Comparison of ENCODE assay signal across 17 cellular contexts in the genomic region with DNA sequence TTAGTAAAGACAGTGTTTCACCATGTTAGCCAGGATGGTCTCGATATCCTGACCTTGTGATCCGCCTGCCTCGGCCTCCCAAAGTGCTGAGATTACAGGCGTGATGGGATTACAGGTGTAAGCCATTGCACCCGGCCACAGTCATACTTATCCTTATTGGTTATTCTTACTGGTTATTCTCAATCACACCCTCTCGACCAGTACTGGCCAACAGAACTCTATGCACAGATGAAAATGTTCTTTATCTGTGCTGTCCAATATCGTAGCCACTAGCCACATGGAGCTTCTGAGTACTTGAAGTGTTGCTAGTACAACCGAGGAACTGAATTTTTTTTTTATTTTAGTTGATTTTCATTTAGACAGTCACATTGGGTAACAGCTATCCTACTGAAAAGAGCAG.
A peak's percentile ranks its signal among the peaks of the same experiment; 100 is the strongest.
DNase-seq lines count a peak whose midpoint lies in the region; ATAC-seq, FAIRE-seq and TF ChIP-seq lines count a peak whose summit lies in the region.
"Had no signal": no experiment of that assay in that cellular context is flagged by ENCODE, and none has a peak within 500 bp of the region (broad histone marks: within the 10 kb centered on the region; RNA-seq: fewer than 3 reads in every experiment).

No MANE protein-coding gene starts in this region.

- H3K4me1 ChIP-seq in HepG2 (ENCODE audit: insufficient read depth, low read length) (peaks cover 13% of the 10 kb centered on the region), right lobe of liver (peaks cover 0 to 35% (median 13%) of the 10 kb centered on the region in 4 donors), esophagus muscularis mucosa (peaks cover 28 to 52% (median 44%) of the 10 kb centered on the region in 4 donors), transverse colon (peaks cover 0 to 32% (median 14%) of the 10 kb centered on the region in 4 donors), mesendoderm (ENCODE audit: control insufficient read depth, low read depth, low read length) (no peaks in the 10 kb centered on the region)

- peaks cover 10 to 38% of the 10 kb centered on the region in 2 experiments for H3K36me3 ChIP-seq in HepG2 (replicated peaks in 1 of 2; ENCODE audit: control insufficient read depth in 1 of 2, insufficient read depth in 2 of 2, low read length in 2 of 2)
- peaks cover 0 to 10% (median 0%) of the 10 kb centered on the region in 4 donors for H3K36me3 ChIP-seq in right lobe of liver
- peaks cover 0 to 3% (median 0%) of the 10 kb centered on the region in 4 donors for H3K36me3 ChIP-seq in esophagus muscularis mucosa
- no peaks in the 10 kb centered on the region for H3K36me3 ChIP-seq in transverse colon
- H3K36me3 ChIP-seq in mesendoderm (ENCODE audit: control insufficient read depth, insufficient read depth, low read length) = no peaks in the 10 kb centered on the region

- ATAC-seq in HepG2 = no peak
- ATAC-seq in right lobe of liver = no peak
- no peak for ATAC-seq in HG03520 (IDR thresholded peaks at IDR 0.05; ENCODE audit: unreplicated experiment)
- ATAC-seq: GM23338 had no signal

- TF ChIP-seq CTCF in HepG2 (CRISPR knock-in tag; IDR thresholded peaks at IDR 0.05) (no peak), right lobe of liver (IDR thresholded peaks at IDR 0.05) (no peak), esophagus muscularis mucosa (IDR thresholded peaks at IDR 0.05) (no peak), nephron (IDR thresholded peaks at IDR 0.05; ENCODE audit: unreplicated experiment in 3 of 3) (no peak), transverse colon (IDR thresholded peaks at IDR 0.05) (no peak)

- H3K56ac ChIP-seq in mesendoderm (ENCODE audit: low read length) = no peak overlapping the region

- no peak for TF ChIP-seq RAD21 in HepG2 (CRISPR knock-in tag; IDR thresholded peaks at IDR 0.05)

- H3K36me3 Mint-ChIP-seq in nephron (ENCODE audit: low read depth) = peaks cover 49% of the 10 kb centered on the region

- H2AFZ ChIP-seq in HepG2 (ENCODE audit: low read length) = no peak overlapping the region
- H2AFZ ChIP-seq: GM23338 had no signal

- no peak overlapping the region for H3K4me3 Mint-ChIP-seq in nephron
- H3K4me3 Mint-ChIP-seq: B cell; CD4-positive, alpha-beta T cell; GM23338 had no signal

- peaks cover 4% of the 10 kb centered on the region for H3K79me1 ChIP-seq in mesendoderm (ENCODE audit: low read length)

- no peak overlapping the region for H3K23ac ChIP-seq in mesendoderm (ENCODE audit: low read length)

- H3K27me3 ChIP-seq in HepG2 (ENCODE audit: control insufficient read depth in 1 of 2, insufficient read depth in 2 of 2, low read length in 2 of 2) (no peaks in the 10 kb centered on the region), right lobe of liver (no peaks in the 10 kb centered on the region), esophagus muscularis mucosa (no peaks in the 10 kb centered on the region), transverse colon (no peaks in the 10 kb centered on the region), mesendoderm (ENCODE audit: insufficient read depth, low read length, poor library complexity) (no peaks in the 10 kb centered on the region)

- FAIRE-seq in HepG2 (lab: Jason Lieb, UNC) = no peak
- FAIRE-seq: A204.1, GM12891 had no signal

- no peak for DNase-seq in HepG2 (ENCODE audit: low spot score)
- no peak for DNase-seq in right lobe of liver
- no peak for DNase-seq in esophagus muscularis mucosa (ENCODE audit: extremely low spot score)
- no peak for DNase-seq in transverse colon
- no peak for DNase-seq in mesendoderm
- DNase-seq in inferior parietal cortex (ENCODE audit: extremely low spot score) = no peak
- DNase-seq: C1 segment of cervical spinal cord; Calu3; CD4-positive, alpha-beta T cell; DMS 273 treated with DMSO at 0.1 percent for 48 hours; H7 had no signal

- no peak overlapping the region for H4K8ac ChIP-seq in mesendoderm (ENCODE audit: low read depth, low read length)

- H3K27ac ChIP-seq in HepG2 (ENCODE audit: extremely low read length, insufficient read depth, low read length) = no peak overlapping the region
- no peak overlapping the region for H3K27ac ChIP-seq in right lobe of liver
- peak overlapping the region; percentile 75 to 84 (median 80) for H3K27ac ChIP-seq in esophagus muscularis mucosa (replicated peaks in 1 of 4)
- H3K27ac ChIP-seq in transverse colon = peak overlapping the region; percentile 49 to 78 (median 66)
- no peak overlapping the region for H3K27ac ChIP-seq in mesendoderm (ENCODE audit: low read depth, low read length)

- H2AK5ac ChIP-seq in mesendoderm (ENCODE audit: low read length) = no peak overlapping the region

- no peak overlapping the region for H3K18ac ChIP-seq in mesendoderm (ENCODE audit: low read length)

- BruUV-seq in HepG2 (replicated peaks; lab: Mats Ljungman, UMichigan) = TSS peak; percentile 16

- CTCF ChIA-PET in HepG2 (lab: Yijun Ruan, JAX; ENCODE audit: low intra/inter-chr PET ratio, low total read pairs) = no interaction called here

- no peak overlapping the region for H3K4me3 ChIP-seq in HepG2 (replicated peaks in 1 of 3; ENCODE audit: insufficient read depth in 1 of 3, low read depth in 2 of 3, low read length in 3 of 3)
- no peak overlapping the region for H3K4me3 ChIP-seq in right lobe of liver
- H3K4me3 ChIP-seq in esophagus muscularis mucosa = no peak overlapping the region
- H3K4me3 ChIP-seq in transverse colon = no peak overlapping the region
- no peak overlapping the region for H3K4me3 ChIP-seq in mesendoderm (ENCODE audit: low read length)
- H3K4me3 ChIP-seq: GM23338 had no signal

- H3K4me1 Mint-ChIP-seq in nephron = peaks cover 59% of the 10 kb centered on the region
- H3K4me1 Mint-ChIP-seq: B cell, GM23338 had no signal

- no peaks in the 10 kb centered on the region for H3K27me3 Mint-ChIP-seq in nephron (ENCODE audit: low read depth)

- H4K20me1 ChIP-seq in HepG2 (ENCODE audit: insufficient read depth, low read length) = no peaks in the 10 kb centered on the region

- 98% methylated on average over 8 of the region's 8 CpGs for WGBS in HepG2 (ENCODE audit: low lambda C conversion rate)
- WGBS in right lobe of liver (ENCODE audit: insufficient coverage, low coverage, low lambda C conversion rate, missing lambda C conversion rate) = 90% methylated on average over 7 of the region's 8 CpGs
- 93% methylated on average over 8 of the region's 8 CpGs for WGBS in esophagus muscularis mucosa
- WGBS in transverse colon (ENCODE audit: low coverage in 1 of 2), 2 donors = 92 to 95% methylated on average over 8 of the region's 8 CpGs
- WGBS in mesendoderm (ENCODE audit: extremely low coverage, insufficient coverage, low lambda C conversion rate) = no CpG with 5 or more reads among the region's 8 CpGs

- H2BK5ac ChIP-seq in mesendoderm (ENCODE audit: low read length) = no peak overlapping the region

- H3K9me3 Mint-ChIP-seq in nephron = no peaks in the 10 kb centered on the region
- H3K9me3 Mint-ChIP-seq: CD4-positive, alpha-beta T cell; GM23338 had no signal

- intact Hi-C loops in HepG2 (cut with micrococcal nuclease; ENCODE audit: unreplicated experiment) = no loop called here
- intact Hi-C loops in right lobe of liver (cut with DNase I) = no loop called here
- intact Hi-C loops in esophagus muscularis mucosa (cut with DNase I) = loop anchor here (5.0 kb wide), 2 partner anchors 35 to 60 kb away; no protein-coding TSS in a partner anchor
- intact Hi-C loops in transverse colon (cut with DNase I; ENCODE audit: low total_unique reads) = loop anchor here (5.0 kb wide), 1 partner anchor 65 kb away; the partner anchor contains the start of gene CNKSR3

- POLR2A ChIA-PET in HepG2 (lab: Yijun Ruan, JAX) = interaction anchor here (1.6 kb wide), 1 partner anchor 13 kb away, joined by 4 read pairs; no protein-coding TSS in a partner anchor

- H2BK120ac ChIP-seq in mesendoderm (ENCODE audit: low read depth, low read length) = no peak overlapping the region

- peaks cover 38% of the 10 kb centered on the region for H3K79me2 ChIP-seq in HepG2 (ENCODE audit: insufficient read depth, low read length)
- H3K79me2 ChIP-seq in mesendoderm (ENCODE audit: control insufficient read depth, insufficient read depth, low read length) = peaks cover 3% of the 10 kb centered on the region

- H3K4me2 ChIP-seq in HepG2 (ENCODE audit: low read depth, low read length) (no peak overlapping the region), mesendoderm (ENCODE audit: low read length) (no peak overlapping the region)
- H3K4me2 ChIP-seq: GM23338 had no signal

- TF ChIP-seq POLR2A in HepG2 (IDR thresholded peaks at IDR 0.05; ENCODE audit: insufficient read depth in 1 of 2, low read depth in 2 of 2, low read length in 2 of 2) (no peak), right lobe of liver (IDR thresholded peaks at IDR 0.05) (no peak), esophagus muscularis mucosa (IDR thresholded peaks at IDR 0.05; ENCODE audit: low read depth) (no peak), transverse colon (IDR thresholded peaks at IDR 0.05) (no peak)

- no peak overlapping the region for H2BK15ac ChIP-seq in mesendoderm (replicated peaks; ENCODE audit: low read depth)

- TF ChIP-seq EP300 in HepG2 (IDR thresholded peaks at IDR 0.05; ENCODE audit: low read depth in 2 of 2, low read length in 2 of 2) (no peak), HepG2 (CRISPR knock-in tag; IDR thresholded peaks at IDR 0.05; ENCODE audit: borderline replicate concordance) (no peak), esophagus muscularis mucosa (IDR thresholded peaks at IDR 0.05) (no peak), transverse colon (IDR thresholded peaks at IDR 0.05; ENCODE audit: low read depth) (no peak)

- in situ Hi-C loops in HepG2 (cut with HindIII; ENCODE audit: extremely low pct_ligation_motif_present, low pct_unique_long_range_greater_than_20kb) = no loop called here
- in situ Hi-C loops in transverse colon (cut with MboI; ENCODE audit: low pct_ligation_motif_present in 1 of 4, low pct_unique_long_range_greater_than_20kb in 1 of 4, low sequenced_read_pairs in 3 of 4) = no loop called here

- H4K5ac ChIP-seq in mesendoderm (ENCODE audit: low read length) = no peak overlapping the region

- H3K4ac ChIP-seq in mesendoderm (ENCODE audit: low read depth, low read length) = no peak overlapping the region

- H3K9me3 ChIP-seq in HepG2 (ENCODE audit: low read length) (no peaks in the 10 kb centered on the region), right lobe of liver (no peaks in the 10 kb centered on the region), esophagus muscularis mucosa (no peaks in the 10 kb centered on the region), transverse colon (no peaks in the 10 kb centered on the region)

- H3K27ac Mint-ChIP-seq in nephron = peak overlapping the region; percentile 95 to 96 (median 96)
- H3K27ac Mint-ChIP-seq: B cell; CD4-positive, alpha-beta T cell; GM23338 had no signal

- H3K9ac ChIP-seq in HepG2 (ENCODE audit: insufficient read depth, low read depth, low read length) (no peak overlapping the region), mesendoderm (ENCODE audit: low read length) (no peak overlapping the region)

TF ChIP-seq in HepG2, 621 proteins besides CTCF, POLR2A, EP300 and RAD21 (continues in another document):
- TF ChIP-seq RARG (CRISPR knock-in tag; IDR thresholded peaks at IDR 0.05; ENCODE audit: low read depth) (no peak), ZNF782 (CRISPR knock-in tag; IDR thresholded peaks at IDR 0.05; ENCODE audit: borderline replicate concordance) (no peak), ZC3H13 (CRISPR knock-in tag; IDR thresholded peaks at IDR 0.05) (no peak), SNAPC5 (CRISPR knock-in tag; IDR thresholded peaks at IDR 0.05; ENCODE audit: borderline replicate concordance) (no peak)

Comparison
In these comparisons a context has a peak if more than half of its experiments do, and no peak if none do; other contexts are left out.
1. H3K27ac ChIP-seq: peak in esophagus muscularis mucosa (4 of 4) and transverse colon (4 of 4); none in HepG2 (single experiment), right lobe of liver (0 of 3) and mesendoderm (single experiment).
2. intact Hi-C loops: an anchor here in esophagus muscularis mucosa (5.0 kb wide) and transverse colon (5.0 kb wide); none called in HepG2 and right lobe of liver.